ENCODE assay signal across 2 cellular contexts in genomic region chr17:81716674-81716996, GRCh38.
TF ChIP-seq lines count a peak whose summit lies in the region.

No MANE protein-coding gene starts in this region.

TF ChIP-seq in HEK293, 187 proteins besides CTCF, POLR2A, EP300 and RAD21:
- TF ChIP-seq SP2 (tag by site-specific recombination; IDR thresholded peaks at IDR 0.05) (0 out of 2 replicates have a peak, but pooled peaks have one; percentile 4), ZNF274 (IDR thresholded peaks at IDR 0.05; ENCODE audit: low read length) (no peak), ZNF274 (tag by site-specific recombination; IDR thresholded peaks at IDR 0.05; ENCODE audit: borderline replicate concordance) (no peak)

TF ChIP-seq in HepG2, 621 proteins besides CTCF, POLR2A, EP300 and RAD21:
- TF ChIP-seq NR2F2 (IDR thresholded peaks at IDR 0.05; ENCODE audit: borderline replicate concordance, low read depth) (no peak), RBFOX2 (IDR thresholded peaks at IDR 0.05; ENCODE audit: low read depth, low read length) (0 out of 2 replicates have a peak, but pooled peaks have one; percentile 13), RBM22 (optimal IDR thresholded peaks at IDR 0.05; ENCODE audit: low read length) (peak; percentile 40), AGO2 (optimal IDR thresholded peaks at IDR 0.05; ENCODE audit: low read depth, low read length) (peak; percentile 45), TBX2 (CRISPR knock-in tag; IDR thresholded peaks at IDR 0.05; ENCODE audit: borderline replicate concordance) (0 out of 2 replicates have a peak, but pooled peaks have one; percentile 16), ZNF776 (CRISPR knock-in tag; IDR thresholded peaks at IDR 0.05) (peak; percentile 38; the same call in 1 of the 2 replicates), CCAR2 (optimal IDR thresholded peaks at IDR 0.05; ENCODE audit: low read depth, low read length) (no peak)
